8 cellular contexts compared by ENCODE assay signal in genomic region chr7:134920026-134920758, GRCh38.
A peak's percentile ranks its signal among the peaks of the same experiment; 100 is the strongest.
DNase-seq lines count a peak whose midpoint lies in the region; ATAC-seq and TF ChIP-seq lines count a peak whose summit lies in the region.
"Had no signal": no experiment of that assay in that cellular context is flagged by ENCODE, and none has a peak within 500 bp of the region (broad histone marks: within the 10 kb centered on the region; RNA-seq: fewer than 3 reads in every experiment).

No MANE protein-coding gene starts in this region.

- H3K4me1 ChIP-seq in esophagus squamous epithelium (peaks cover 0 to 26% (median 15%) of the 10 kb centered on the region in 3 donors), OCI-LY7 (ENCODE audit: insufficient read depth, low read length, poor library complexity, severe bottlenecking) (no peaks in the 10 kb centered on the region)

- no peak overlapping the region for H2AFZ ChIP-seq in OCI-LY7 (ENCODE audit: low read length)

- H4K20me1 ChIP-seq in OCI-LY7 (ENCODE audit: insufficient read depth, low read length), result no peaks in the 10 kb centered on the region

- H3K36me3 Mint-ChIP-seq in stimulated activated naive B cell treated with anti-CD40 and anti-IgM and Interleukin-4, amounts not matched to agents 10 μg/mL and 1 μg/mL and 100 μg/mL, for 72 hours, result peaks cover 0 to 2% of the 10 kb centered on the region in 2 donors
- H3K36me3 Mint-ChIP-seq: naive thymus-derived CD4-positive, alpha-beta T cell had no signal

- no TSS peak for BruUV-seq in OCI-LY7 (replicated peaks; lab: Mats Ljungman, UMichigan)

- no peak overlapping the region for H3K4me2 ChIP-seq in OCI-LY7 (ENCODE audit: low read length)

- H3K9me2 ChIP-seq in OCI-LY7 (ENCODE audit: insufficient read depth, low read length), result no peaks in the 10 kb centered on the region

- no peak for TF ChIP-seq POLR2A in esophagus squamous epithelium (IDR thresholded peaks at IDR 0.05)

- no peak overlapping the region for H3K27ac Mint-ChIP-seq in stimulated activated naive B cell treated with anti-CD40 and anti-IgM and Interleukin-4, amounts not matched to agents 10 μg/mL and 1 μg/mL and 100 μg/mL, for 72 hours

- peak overlapping the region; percentile 5 to 78 (median 42) for H3K27ac ChIP-seq in esophagus squamous epithelium
- no peak overlapping the region for H3K27ac ChIP-seq in OCI-LY7 (ENCODE audit: low read depth, low read length, poor library complexity, severe bottlenecking)

- CTCF ChIA-PET in OCI-LY7 (lab: Charles Lee; ENCODE audit: unreplicated experiment), result no interaction called here

- POLR2A ChIA-PET in OCI-LY7 (lab: Charles Lee), result interaction anchor here (0.7 kb wide), 1 partner anchor 57 kb away, joined by 3 read pairs; no protein-coding TSS in a partner anchor

- peaks cover 0 to 5% of the 10 kb centered on the region in 2 donors for H3K4me1 Mint-ChIP-seq in stimulated activated naive B cell treated with anti-CD40 and anti-IgM and Interleukin-4, amounts not matched to agents 10 μg/mL and 1 μg/mL and 100 μg/mL, for 72 hours
- H3K4me1 Mint-ChIP-seq: naive thymus-derived CD4-positive, alpha-beta T cell had no signal

- no peaks in the 10 kb centered on the region for H3K27me3 ChIP-seq in esophagus squamous epithelium

- H3K27me3 Mint-ChIP-seq in stimulated activated naive B cell treated with anti-CD40 and anti-IgM and Interleukin-4, amounts not matched to agents 10 μg/mL and 1 μg/mL and 100 μg/mL, for 72 hours, result no peaks in the 10 kb centered on the region

- H3K9me3 ChIP-seq in esophagus squamous epithelium (no peaks in the 10 kb centered on the region), OCI-LY7 (ENCODE audit: low read length) (no peaks in the 10 kb centered on the region)

- no peaks in the 10 kb centered on the region for H3K79me2 ChIP-seq in OCI-LY7 (ENCODE audit: insufficient read depth, low read depth, low read length)

- intact Hi-C loops in esophagus squamous epithelium (cut with DNase I), result no loop called here
- intact Hi-C loops in OCI-LY7 (cut with micrococcal nuclease; ENCODE audit: unreplicated experiment), result no loop called here

- peaks cover 2 to 3% of the 10 kb centered on the region in 2 donors for H3K9me3 Mint-ChIP-seq in stimulated activated naive B cell treated with anti-CD40 and anti-IgM and Interleukin-4, amounts not matched to agents 10 μg/mL and 1 μg/mL and 100 μg/mL, for 72 hours

- TF ChIP-seq CTCF in esophagus squamous epithelium (IDR thresholded peaks at IDR 0.05) (no peak), OCI-LY7 (conservative IDR thresholded peaks at IDR 0.05; ENCODE audit: low read length) (no peak)

- DNase-seq in esophagus squamous epithelium (lab: John Stamatoyannopoulos, UW), result no peak
- no peak for DNase-seq in stimulated activated naive B cell treated with anti-CD40 and anti-IgM and Interleukin-4, amounts not matched to agents 10 μg/mL and 1 μg/mL and 100 μg/mL, for 72 hours
- DNase-seq in OCI-LY7 (ENCODE audit: low spot score), result no peak
- no peak for DNase-seq in NCI-H146 (lab: John Stamatoyannopoulos, UW)
- DNase-seq: naive thymus-derived CD4-positive, alpha-beta T cell had no signal

- H3K4me3 ChIP-seq in esophagus squamous epithelium, result no peak overlapping the region
- H3K4me3 ChIP-seq in OCI-LY7 (ENCODE audit: low read depth, low read length, poor library complexity, severe bottlenecking), result no peak overlapping the region

- WGBS in esophagus squamous epithelium, 2 donors, result 72 to 74% methylated on average over 2 of the region's 2 CpGs

- ATAC-seq in GM19351 (IDR thresholded peaks at IDR 0.05; ENCODE audit: unreplicated experiment) (peak; percentile 58), HG03378 (IDR thresholded peaks at IDR 0.05; ENCODE audit: unreplicated experiment) (peak; percentile 52), GM18873 (IDR thresholded peaks at IDR 0.05; ENCODE audit: low FRiP score, unreplicated experiment) (no peak)
- peak; percentile 51 to 79 for ATAC-seq in stimulated activated naive B cell treated with anti-CD40 and anti-IgM and Interleukin-4, amounts not matched to agents 10 μg/mL and 1 μg/mL and 100 μg/mL, for 72 hours (replicated peaks)
- ATAC-seq: naive thymus-derived CD4-positive, alpha-beta T cell had no signal

- H3K36me3 ChIP-seq in esophagus squamous epithelium (no peaks in the 10 kb centered on the region), OCI-LY7 (ENCODE audit: insufficient read depth, low read length) (no peaks in the 10 kb centered on the region)

- H3K4me3 Mint-ChIP-seq in stimulated activated naive B cell treated with anti-CD40 and anti-IgM and Interleukin-4, amounts not matched to agents 10 μg/mL and 1 μg/mL and 100 μg/mL, for 72 hours, result no peak overlapping the region
- H3K4me3 Mint-ChIP-seq: naive thymus-derived CD4-positive, alpha-beta T cell had no signal
